Comparison of ENCODE assay signal across 15 cellular contexts in genomic region chr9:95071450-95071849, GRCh38.
"Had no signal": no experiment of that assay in that cellular context is flagged by ENCODE, and none has a peak within 500 bp of the region (broad histone marks: within the 10 kb centered on the region; RNA-seq: fewer than 3 reads in every experiment).

No MANE protein-coding gene starts in this region.

- H3K9ac ChIP-seq: neural progenitor cell had no signal

- H3K4me1 ChIP-seq: neural progenitor cell had no signal

- H3K9me3 ChIP-seq: suprapubic skin had no signal

- H3K9me3 Mint-ChIP-seq: activated CD4-positive, alpha-beta T cell treated with anti-CD3 and anti-CD28 coated beads, Interleukin-2, amount 10 ng/mL, durations not matched to agents 7 days and 5 days; activated naive CD4-positive, alpha-beta T cell treated with anti-CD3 and anti-CD28 coated beads for 36 hours; activated T-helper 17 cell treated with anti-CD3 and anti-CD28 coated beads, Interleukin-2, amount 50 U/mL, for 72 hours; neural progenitor cell; stimulated activated naive B cell treated with anti-CD40 and anti-IgM and Interleukin-4, amounts not matched to agents 10 μg/mL and 1 μg/mL and 100 μg/mL, for 72 hours; T-helper 1 cell treated with Interleukin-12 subunit alpha and Interleukin-12 subunit beta and Interleukin-4 antibody, amounts not matched to agents 30 μg/mL and 1 μg/mL, for 36 hours had no signal

- H3K27me3 ChIP-seq: neural progenitor cell, suprapubic skin had no signal

- ATAC-seq: activated T-helper 17 cell treated with anti-CD3 and anti-CD28 coated beads, Interleukin-2, amount 50 U/mL, for 72 hours; right cardiac atrium; stimulated activated naive B cell treated with anti-CD40 and anti-IgM and Interleukin-4, amounts not matched to agents 10 μg/mL and 1 μg/mL and 100 μg/mL, for 72 hours had no signal

- H3K4me3 ChIP-seq: lung, neural progenitor cell, suprapubic skin had no signal

- H3K36me3 ChIP-seq: neural progenitor cell had no signal

- H3K27ac Mint-ChIP-seq: activated CD4-positive, alpha-beta T cell treated with anti-CD3 and anti-CD28 coated beads, Interleukin-2, amount 10 ng/mL, durations not matched to agents 7 days and 5 days; activated naive CD4-positive, alpha-beta T cell treated with anti-CD3 and anti-CD28 coated beads for 36 hours; activated T-helper 17 cell treated with anti-CD3 and anti-CD28 coated beads, Interleukin-2, amount 50 U/mL, for 72 hours; neural progenitor cell; stimulated activated naive B cell treated with anti-CD40 and anti-IgM and Interleukin-4, amounts not matched to agents 10 μg/mL and 1 μg/mL and 100 μg/mL, for 72 hours; T-helper 1 cell treated with Interleukin-12 subunit alpha and Interleukin-12 subunit beta and Interleukin-4 antibody, amounts not matched to agents 30 μg/mL and 1 μg/mL, for 36 hours had no signal

- H3K4me2 ChIP-seq: neural progenitor cell had no signal

- H2AFZ ChIP-seq: neural progenitor cell had no signal

- H3K27ac ChIP-seq: neural progenitor cell had no signal

- H3K27me3 Mint-ChIP-seq: activated CD4-positive, alpha-beta T cell treated with anti-CD3 and anti-CD28 coated beads, Interleukin-2, amount 10 ng/mL, durations not matched to agents 7 days and 5 days; activated T-helper 17 cell treated with anti-CD3 and anti-CD28 coated beads, Interleukin-2, amount 50 U/mL, for 72 hours; stimulated activated naive B cell treated with anti-CD40 and anti-IgM and Interleukin-4, amounts not matched to agents 10 μg/mL and 1 μg/mL and 100 μg/mL, for 72 hours had no signal

- H3K4me3 Mint-ChIP-seq: activated CD4-positive, alpha-beta T cell treated with anti-CD3 and anti-CD28 coated beads, Interleukin-2, amount 10 ng/mL, durations not matched to agents 7 days and 5 days; activated naive CD4-positive, alpha-beta T cell treated with anti-CD3 and anti-CD28 coated beads for 36 hours; activated T-helper 17 cell treated with anti-CD3 and anti-CD28 coated beads, Interleukin-2, amount 50 U/mL, for 72 hours; neural progenitor cell; stimulated activated naive B cell treated with anti-CD40 and anti-IgM and Interleukin-4, amounts not matched to agents 10 μg/mL and 1 μg/mL and 100 μg/mL, for 72 hours; T-helper 1 cell treated with Interleukin-12 subunit alpha and Interleukin-12 subunit beta and Interleukin-4 antibody, amounts not matched to agents 30 μg/mL and 1 μg/mL, for 36 hours had no signal

- DNase-seq: activated CD4-positive, alpha-beta T cell treated with anti-CD3 and anti-CD28 coated beads, Interleukin-2, amount 10 ng/mL, durations not matched to agents 7 days and 5 days; activated CD4-positive, CD25-positive, alpha-beta regulatory T cell; activated CD8-positive, alpha-beta memory T cell treated with anti-CD3 and anti-CD28 coated beads for 24 hours; activated naive CD4-positive, alpha-beta T cell treated with anti-CD3 and anti-CD28 coated beads for 36 hours; hypothalamus; kidney glomerular epithelial cell; midbrain; right cardiac atrium; stimulated activated CD4-positive, alpha-beta T cell treated with anti-CD3 and anti-CD28 coated beads, Interleukin-2, amount 100 ng/mL, for 24 hours; stimulated activated naive B cell treated with anti-CD40 and anti-IgM and Interleukin-4, amounts not matched to agents 10 μg/mL and 1 μg/mL and 100 μg/mL, for 72 hours had no signal

- H3K4me1 Mint-ChIP-seq: activated CD4-positive, alpha-beta T cell treated with anti-CD3 and anti-CD28 coated beads, Interleukin-2, amount 10 ng/mL, durations not matched to agents 7 days and 5 days; activated T-helper 17 cell treated with anti-CD3 and anti-CD28 coated beads, Interleukin-2, amount 50 U/mL, for 72 hours; stimulated activated naive B cell treated with anti-CD40 and anti-IgM and Interleukin-4, amounts not matched to agents 10 μg/mL and 1 μg/mL and 100 μg/mL, for 72 hours had no signal
